27 cellular contexts compared by ENCODE assay signal in the genomic region with DNA sequence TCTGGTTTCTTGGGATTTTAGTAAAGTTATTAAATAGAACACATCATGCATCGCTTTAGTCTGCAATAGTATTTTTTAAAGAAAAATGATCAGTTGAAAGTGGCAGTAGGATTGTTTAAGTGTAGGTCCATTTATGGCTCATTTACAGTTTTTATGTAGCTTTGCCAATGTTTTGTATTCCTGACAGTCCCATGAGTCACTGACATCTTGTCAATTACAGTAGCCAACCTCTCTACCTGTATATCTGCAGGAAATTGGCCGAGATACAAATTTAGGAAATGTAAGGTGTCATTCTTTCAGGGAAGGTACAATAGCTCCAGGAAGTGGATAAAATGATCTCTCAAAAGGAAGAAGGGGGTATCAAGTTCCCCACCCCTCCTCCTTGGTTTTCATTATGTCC.
"Had no signal": no experiment of that assay in that cellular context is flagged by ENCODE, and none has a peak within 500 bp of the region (broad histone marks: within the 10 kb centered on the region; RNA-seq: fewer than 3 reads in every experiment).

No MANE protein-coding gene starts in this region.

- DNase-seq: activated CD4-positive, alpha-beta T cell treated with anti-CD3 and anti-CD28 coated beads, Interleukin-2, amount 50 U/mL, for 4 hours; activated CD8-positive, alpha-beta memory T cell treated with anti-CD3 and anti-CD28 coated beads for 24 hours; activated CD8-positive, alpha-beta memory T cell treated with anti-CD3 and anti-CD28 coated beads, Interleukin-2, amount 50 U/mL, for 48 hours; activated naive CD4-positive, alpha-beta T cell; activated naive CD8-positive, alpha-beta T cell treated with anti-CD3 and anti-CD28 coated beads for 36 hours; activated T-cell treated with anti-CD3 and anti-CD28 coated beads, Interleukin-2, amount 50 U/mL, for 4 hours; amniotic stem cell; cortex of kidney; effector CD4-positive, alpha-beta T cell; gastrocnemius medialis; hippocampal formation; left ventricle myocardium superior; mucosa of descending colon; nephron progenitor cell; pancreas; psoas muscle; spleen; stimulated activated CD4-positive, alpha-beta T cell treated with anti-CD3 and anti-CD28 coated beads, Interleukin-4, amount 100 ng/mL, for 1 hour; stimulated activated naive CD4-positive, alpha-beta T cell treated with Interleukin-2 at 50 U/mL for 16 hours; T-helper 9 cell had no signal

- H3K9me3 ChIP-seq: gastrocnemius medialis, mucosa of descending colon, pancreas, psoas muscle, right atrium auricular region, spleen, thoracic aorta had no signal

- H3K9me3 Mint-ChIP-seq: activated naive CD8-positive, alpha-beta T cell treated with anti-CD3 and anti-CD28 coated beads for 36 hours; activated T-cell treated with anti-CD3 and anti-CD28 coated beads, Interleukin-2, amount 50 U/mL, for 4 hours; activated T-helper 2 cell treated with anti-CD3 and anti-CD28 coated beads, Interferon-gamma antibody, Interleukin-2, Interleukin-4, amounts not matched to agents 10 μg/mL and 5 μg/mL and 100 μg/mL, durations not matched to agents 14 hours and 24 hours and 36 hours; memory B cell; nephron progenitor cell; WTC11 had no signal

- H3K4me1 Mint-ChIP-seq: memory B cell had no signal

- H3K36me3 ChIP-seq: cardiac muscle cell, gastrocnemius medialis, pancreas, right atrium auricular region, spleen, thoracic aorta had no signal

- H3K36me3 Mint-ChIP-seq: activated naive CD8-positive, alpha-beta T cell treated with anti-CD3 and anti-CD28 coated beads for 36 hours; memory B cell; type B pancreatic cell; WTC11 had no signal

- H3K4me3 Mint-ChIP-seq: activated naive CD8-positive, alpha-beta T cell treated with anti-CD3 and anti-CD28 coated beads for 36 hours; activated T-cell treated with anti-CD3 and anti-CD28 coated beads, Interleukin-2, amount 50 U/mL, for 4 hours; memory B cell; nephron progenitor cell; type B pancreatic cell; WTC11 had no signal

- H3K4me3 ChIP-seq: cardiac muscle cell, gastrocnemius medialis, mucosa of descending colon, pancreas, psoas muscle, right atrium auricular region, spleen, thoracic aorta had no signal

- ATAC-seq: activated T-cell treated with anti-CD3 and anti-CD28 coated beads, Interleukin-2, amount 50 U/mL, for 4 hours; gastrocnemius medialis; left ventricle myocardium superior; mucosa of descending colon; pancreas; psoas muscle; WTC11 had no signal

- H3K4me1 ChIP-seq: gastrocnemius medialis, pancreas, psoas muscle, right atrium auricular region, spleen had no signal

- H3K27me3 ChIP-seq: gastrocnemius medialis, pancreas, right atrium auricular region had no signal

- H3K27ac ChIP-seq: cardiac muscle cell, gastrocnemius medialis, pancreas, psoas muscle, right atrium auricular region, spleen, thoracic aorta had no signal

- H3K27ac Mint-ChIP-seq: activated naive CD8-positive, alpha-beta T cell treated with anti-CD3 and anti-CD28 coated beads for 36 hours; activated T-helper 2 cell treated with anti-CD3 and anti-CD28 coated beads, Interferon-gamma antibody, Interleukin-2, Interleukin-4, amounts not matched to agents 10 μg/mL and 5 μg/mL and 100 μg/mL, durations not matched to agents 14 hours and 24 hours and 36 hours; memory B cell; nephron progenitor cell; type B pancreatic cell; WTC11 had no signal
